8 cellular contexts compared by ENCODE assay signal in the genomic region with DNA sequence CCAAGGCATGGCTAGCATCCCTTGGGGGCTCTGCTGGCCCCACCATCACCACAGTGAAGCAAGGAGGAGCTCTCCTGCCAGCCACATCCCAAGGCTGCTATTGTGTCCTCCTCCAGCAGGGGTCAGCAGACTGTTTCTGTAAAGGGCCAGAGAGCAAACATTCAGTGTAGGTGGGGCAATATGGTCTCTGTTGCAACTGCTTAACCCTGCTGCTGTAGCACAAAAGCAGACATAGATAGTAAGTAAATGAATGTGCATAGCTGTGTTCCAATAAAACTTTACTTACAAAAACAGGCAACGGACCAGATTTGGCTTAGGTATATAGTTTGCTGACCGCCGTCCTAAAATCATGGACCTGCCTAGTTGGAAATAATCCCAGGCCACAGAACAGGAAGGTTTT. TPM values are rescaled to one million over a fixed set of nuclear protein-coding genes. Genes with fewer than 3 reads are reported as not detected.
DNase-seq lines count a peak whose midpoint lies in the region; ATAC-seq and TF ChIP-seq lines count a peak whose summit lies in the region.

No MANE protein-coding gene starts in this region.

- intact Hi-C loops in mammary epithelial cell (cut with micrococcal nuclease), result loop anchor here (1.0 to 5.0 kb wide), 5 partner anchors 20 to 673 kb away; no protein-coding TSS in a partner anchor

- H3K9ac ChIP-seq in mammary epithelial cell (ENCODE audit: insufficient read depth, low read length), result no peak overlapping the region

- peak; percentile 83 for TF ChIP-seq CTCF in VCaP (conservative IDR thresholded peaks at IDR 0.05)
- TF ChIP-seq CTCF in mammary epithelial cell (conservative IDR thresholded peaks at IDR 0.05 in 1 of 2, IDR thresholded peaks at IDR 0.05 in 1 of 2; ENCODE audit: extremely low read depth in 1 of 2, insufficient read depth in 1 of 2, low read depth in 1 of 2, low read length in 2 of 2), result peak; percentile 98

- no peak overlapping the region for H3K4me3 ChIP-seq in mammary epithelial cell (replicated peaks in 1 of 3; ENCODE audit: insufficient read depth in 1 of 3, low read depth in 2 of 3, low read length in 3 of 3)

- dilution Hi-C loops in mammary epithelial cell (cut with HindIII; ENCODE audit: low sequenced_read_pairs), result loop anchor here (5.0 kb wide), 1 partner anchor 213 kb away; no protein-coding TSS in a partner anchor

- no peaks in the 10 kb centered on the region for H3K36me3 ChIP-seq in mammary epithelial cell (ENCODE audit: insufficient read depth, low read length)

- in situ Hi-C loops in mammary epithelial cell (cut with MboI; ENCODE audit: low sequenced_read_pairs in 2 of 2), result loop anchor here (10.0 kb wide), 2 partner anchors 101 to 211 kb away; no protein-coding TSS in a partner anchor

- H3K79me2 ChIP-seq in mammary epithelial cell (ENCODE audit: insufficient read depth, low read length), result no peaks in the 10 kb centered on the region

- BruUV-seq in mammary epithelial cell (replicated peaks; lab: Mats Ljungman, UMichigan), result no TSS peak

- no peaks in the 10 kb centered on the region for H3K27me3 ChIP-seq in mammary epithelial cell (ENCODE audit: insufficient read depth, low read length)

- H4K20me1 ChIP-seq in mammary epithelial cell (ENCODE audit: insufficient read depth, low read length), result no peaks in the 10 kb centered on the region

- H3K27ac ChIP-seq in VCaP (no peak overlapping the region), mammary epithelial cell (ENCODE audit: insufficient read depth, low read depth, low read length) (no peak overlapping the region)

- peak; percentile 81 for DNase-seq in GM03348 (ENCODE audit: low spot score)
- peak; percentile 49 for DNase-seq in NCI-H2196 treated with DMSO at 0.1 percent for 48 hours (lab: John Stamatoyannopoulos, UW; ENCODE audit: unreplicated experiment)
- peak; percentile 75 for DNase-seq in mammary epithelial cell
- DNase-seq in left kidney (ENCODE audit: low read depth, low spot score), result peak; percentile 91
- DNase-seq in stimulated activated CD4-positive, alpha-beta T cell treated with anti-CD3 and anti-CD28 coated beads, Interleukin-4, amount 100 ng/mL, for 24 hours, result peak; percentile 79

- CTCF ChIA-PET in mammary epithelial cell (lab: Charles Lee; ENCODE audit: low non-redundant PET), result interaction anchor here (0.6 to 1.2 kb wide), 8 partner anchors 11 to 331 kb away, joined by 3 to 16 read pairs (median 6); no protein-coding TSS in a partner anchor

- ATAC-seq in HG02885 (IDR thresholded peaks at IDR 0.05; ENCODE audit: poor library complexity, unreplicated experiment) (peak; percentile 82), HG03045 (IDR thresholded peaks at IDR 0.05; ENCODE audit: unreplicated experiment) (no peak)

- 92% methylated on average over 3 of the region's 3 CpGs for WGBS in mammary epithelial cell (ENCODE audit: low coverage, missing lambda C conversion rate)

- H3K4me1 ChIP-seq in mammary epithelial cell (ENCODE audit: insufficient read depth, low read length), result peaks cover 16% of the 10 kb centered on the region

- no peak overlapping the region for H3K4me2 ChIP-seq in mammary epithelial cell (ENCODE audit: insufficient read depth, low read depth, low read length)

- H2AFZ ChIP-seq in mammary epithelial cell (ENCODE audit: low read depth, low read length), result no peak overlapping the region

- H3K9me3 ChIP-seq in mammary epithelial cell (replicated peaks; ENCODE audit: insufficient read depth, low read length), result no peaks in the 10 kb centered on the region

RNA-seq across cellular contexts. Expression of gene ZBTB7C, which starts 36.4 kb away (rescaled TPM):
- 1 to 10 TPM; 3.4 to 4.2 TPM for total RNA-seq in mammary epithelial cell
- 2.4 TPM for polyA plus RNA-seq in mammary epithelial cell
- polyA minus RNA-seq in mammary epithelial cell, result 5.3 TPM
